Comparison of ENCODE assay signal across 36 cellular contexts in genomic region chr16:66610111-66610820, GRCh38. TPM values are rescaled to one million over a fixed set of nuclear protein-coding genes. Genes with fewer than 3 reads are reported as not detected.
DNase-seq lines count a peak whose midpoint lies in the region; ATAC-seq, FAIRE-seq and TF ChIP-seq lines count a peak whose summit lies in the region.
"Had no signal": no experiment of that assay in that cellular context is flagged by ENCODE, and none has a peak within 500 bp of the region (broad histone marks: within the 10 kb centered on the region; RNA-seq: fewer than 3 reads in every experiment).

No MANE protein-coding gene starts in this region.

- no peaks in the 10 kb centered on the region for H3K79me1 ChIP-seq in H9 (ENCODE audit: insufficient read depth, low read depth, low read length, poor library complexity, severe bottlenecking)

- no peak overlapping the region for H3K4me3 ChIP-seq in CD8-positive, alpha-beta memory T cell (ENCODE audit: low read length)
- H3K4me3 ChIP-seq in kidney (ENCODE audit: low read length in 2 of 2): no peak overlapping the region
- H3K4me3 ChIP-seq: esophagus squamous epithelium, GM23248, left ventricle myocardium inferior, pancreas, right atrium auricular region, SJSA1, tibial artery had no signal

- H3K23me2 ChIP-seq in H9 (ENCODE audit: insufficient read length, low read depth, low read length, poor library complexity, severe bottlenecking): peaks cover 3% of the 10 kb centered on the region

- no peak overlapping the region for H3K4me2 ChIP-seq in H9 (ENCODE audit: insufficient read depth, insufficient read length, low read length)

- H2AFZ ChIP-seq in H9 (ENCODE audit: low read length): no peak overlapping the region
- H2AFZ ChIP-seq: GM23248 had no signal

- peaks cover 49% of the 10 kb centered on the region for H3K36me3 Mint-ChIP-seq in CD4-positive, alpha-beta T cell (ENCODE audit: low read depth)
- peaks cover 0 to 59% (median 0%) of the 10 kb centered on the region in 3 donors for H3K36me3 Mint-ChIP-seq in CD8-positive, alpha-beta memory T cell
- peaks cover 39 to 65% (median 56%) of the 10 kb centered on the region in 3 experiments for H3K36me3 Mint-ChIP-seq in H9 (ENCODE audit: insufficient read depth in 1 of 3, low read depth in 3 of 3)
- H3K36me3 Mint-ChIP-seq: natural killer cell had no signal

- no peaks in the 10 kb centered on the region for H3K79me2 ChIP-seq in H9 (ENCODE audit: insufficient read depth, low read length)

- peaks cover 27% of the 10 kb centered on the region for H3K4me1 ChIP-seq in CD8-positive, alpha-beta memory T cell (ENCODE audit: insufficient read depth, low read length)
- H3K4me1 ChIP-seq in kidney (ENCODE audit: control insufficient read depth in 1 of 2, insufficient read depth in 1 of 2, low read depth in 1 of 2, low read length in 2 of 2) (peaks cover 8 to 10% of the 10 kb centered on the region in 2 donors), H9 (ENCODE audit: insufficient read depth, low read length) (no peaks in the 10 kb centered on the region)
- H3K4me1 ChIP-seq: pancreas had no signal

- FAIRE-seq in kidney (lab: Jason Lieb, UNC): no peak
- FAIRE-seq: frontal cortex, GM18507, pancreas, RCC 7860, TTC549 had no signal

- TF ChIP-seq CTCF in CD4-positive, alpha-beta T cell (IDR thresholded peaks at IDR 0.05): no peak
- TF ChIP-seq CTCF in RWPE1 (conservative IDR thresholded peaks at IDR 0.05; ENCODE audit: low read depth): no peak
- no peak for TF ChIP-seq CTCF in kidney (IDR thresholded peaks at IDR 0.05; ENCODE audit: borderline replicate concordance, extremely low read depth, insufficient read depth)
- TF ChIP-seq CTCF in H9 (conservative IDR thresholded peaks at IDR 0.05): no peak

- H3K23ac ChIP-seq in H9 (ENCODE audit: insufficient read length, low read depth, low read length): no peak overlapping the region

- H2BK120ac ChIP-seq in H9 (ENCODE audit: low read depth, low read length, poor library complexity, severe bottlenecking): no peak overlapping the region

- no peak for ATAC-seq in CD4-positive, alpha-beta T cell (ENCODE audit: poor library complexity)
- ATAC-seq in HG02588 (IDR thresholded peaks at IDR 0.05; ENCODE audit: unreplicated experiment): no peak
- ATAC-seq: natural killer cell; pancreas; stimulated activated naive CD8-positive, alpha-beta T cell treated with anti-CD3 and anti-CD28 coated beads, Interleukin-15, amount 100 ng/mL, for 72 hours had no signal

- no peak overlapping the region for H2BK5ac ChIP-seq in H9 (ENCODE audit: insufficient read length, low read length)

- H2BK20ac ChIP-seq in H9 (ENCODE audit: low read depth, low read length, poor library complexity, severe bottlenecking): no peak overlapping the region

- peaks cover 30% of the 10 kb centered on the region for H3K4me1 Mint-ChIP-seq in CD4-positive, alpha-beta T cell (ENCODE audit: low read depth)
- H3K4me1 Mint-ChIP-seq in CD8-positive, alpha-beta memory T cell: peaks cover 26 to 37% (median 27%) of the 10 kb centered on the region in 3 donors
- peaks cover 16 to 29% of the 10 kb centered on the region in 2 experiments for H3K4me1 Mint-ChIP-seq in H9

- no peak overlapping the region for H4K91ac ChIP-seq in H9 (ENCODE audit: insufficient read length, low read depth, low read length)

- POLR2A ChIA-PET in CD4-positive, alpha-beta T cell (lab: Charles Lee): no interaction called here
- POLR2A ChIA-PET in CD8-positive, alpha-beta memory T cell (lab: Charles Lee): no interaction called here
- POLR2A ChIA-PET in RWPE1 (lab: Yijun Ruan, JAX; ENCODE audit: low non-redundant PET): no interaction called here

- DNase-seq in CD4-positive, alpha-beta T cell: no peak
- no peak for DNase-seq in CD8-positive, alpha-beta memory T cell
- DNase-seq in RWPE1 (ENCODE audit: low spot score) (no peak), kidney (peak; percentile 71), NCI-H1048 (lab: John Stamatoyannopoulos, UW) (no peak), H9 (no peak)
- DNase-seq: activated CD4-positive, CD25-positive, alpha-beta regulatory T cell treated with anti-CD3 and anti-CD28 coated beads, Interleukin-2, amount 50 U/mL, for 72 hours; activated effector memory CD4-positive, alpha-beta T cell treated with Interleukin-2 at 50 U/mL for 16 hours; amniotic stem cell; cortex of kidney; esophagus squamous epithelium; GDM1; GM23248; HFFc6; hippocampal formation; immature natural killer cell; left ventricle myocardium inferior; midbrain; natural killer cell; NCI-H1417 treated with DMSO at 0.1 percent for 48 hours; NCI-H2107; NCI-H510A; stimulated activated CD4-positive, alpha-beta T cell treated with anti-CD3 and anti-CD28 coated beads, Interleukin-4, amount 100 ng/mL, for 4 hours; stimulated activated naive CD8-positive, alpha-beta T cell treated with anti-CD3 and anti-CD28 coated beads, Interleukin-15, amount 100 ng/mL, for 72 hours; tibial artery had no signal

- no peak overlapping the region for H4K8ac ChIP-seq in H9 (replicated peaks; ENCODE audit: insufficient read length, low read depth, low read length)

- no peak overlapping the region for H3K4me3 Mint-ChIP-seq in CD4-positive, alpha-beta T cell
- no peak overlapping the region for H3K4me3 Mint-ChIP-seq in CD8-positive, alpha-beta memory T cell
- H3K4me3 Mint-ChIP-seq in H9: no peak overlapping the region
- H3K4me3 Mint-ChIP-seq: CD14-positive monocyte; endodermal cell; HFFc6; natural killer cell; stimulated activated naive CD8-positive, alpha-beta T cell treated with anti-CD3 and anti-CD28 coated beads, Interleukin-15, amount 100 ng/mL, for 72 hours had no signal

- H4K20me1 ChIP-seq in H9 (ENCODE audit: control insufficient read depth, insufficient read depth, insufficient read length): no peaks in the 10 kb centered on the region

- H3K18ac ChIP-seq in H9 (ENCODE audit: insufficient read length, low read depth, low read length): no peak overlapping the region

- peak overlapping the region; percentile 53 for H3K27ac Mint-ChIP-seq in CD4-positive, alpha-beta T cell
- H3K27ac Mint-ChIP-seq in CD8-positive, alpha-beta memory T cell: peak overlapping the region in 5 of 8 donors; percentile 23 to 72 (median 62)
- H3K27ac Mint-ChIP-seq in H9: no peak overlapping the region
- H3K27ac Mint-ChIP-seq: endodermal cell, HFFc6, immature natural killer cell had no signal

- no CpG with 5 or more reads among the region's 14 CpGs for WGBS in H9 (ENCODE audit: extremely low coverage, insufficient read length, low lambda C conversion rate)

- no peaks in the 10 kb centered on the region for H3K9me3 ChIP-seq in CD4-positive, alpha-beta T cell (ENCODE audit: control insufficient read depth, low read length)
- no peaks in the 10 kb centered on the region for H3K9me3 ChIP-seq in CD8-positive, alpha-beta memory T cell (ENCODE audit: low read length)
- H3K9me3 ChIP-seq in kidney (ENCODE audit: control insufficient read depth in 1 of 2, low read length in 2 of 2) (no peaks in the 10 kb centered on the region), H9 (ENCODE audit: control insufficient read depth, low read depth, low read length) (no peaks in the 10 kb centered on the region)
- H3K9me3 ChIP-seq: esophagus squamous epithelium, left ventricle myocardium inferior, pancreas, right atrium auricular region, SJSA1, tibial artery had no signal

- H4K5ac ChIP-seq in H9 (ENCODE audit: insufficient read length, low read depth, low read length): no peak overlapping the region

- no peak overlapping the region for H2BK15ac ChIP-seq in H9 (ENCODE audit: low read depth, low read length)

- no peak overlapping the region for H3K14ac ChIP-seq in H9 (ENCODE audit: insufficient read depth, low read length)

- no peak overlapping the region for H3K27ac ChIP-seq in CD4-positive, alpha-beta T cell (ENCODE audit: low read depth, low read length)
- no peak overlapping the region for H3K27ac ChIP-seq in CD8-positive, alpha-beta memory T cell (ENCODE audit: low read depth, low read length)
- peak overlapping the region; percentile 88 for H3K27ac ChIP-seq in RWPE1
- H3K27ac ChIP-seq in kidney (ENCODE audit: low read depth in 2 of 2, low read length in 2 of 2): no peak overlapping the region
- H3K27ac ChIP-seq in H9 (ENCODE audit: insufficient read length, low read depth, low read length): no peak overlapping the region
- H3K27ac ChIP-seq: esophagus squamous epithelium, GM23248, left ventricle myocardium inferior, pancreas, right atrium auricular region, SJSA1, tibial artery had no signal

- intact Hi-C loops in CD4-positive, alpha-beta T cell (cut with DNase I, micrococcal nuclease): no loop called here
- intact Hi-C loops in kidney (cut with DNase I): no loop called here

- H3K9ac ChIP-seq in kidney (ENCODE audit: low read length in 2 of 2) (no peak overlapping the region), H9 (ENCODE audit: extremely low read depth, insufficient read length, low read length) (no peak overlapping the region)
- H3K9ac ChIP-seq: GM23248 had no signal

- H3K36me3 ChIP-seq in CD8-positive, alpha-beta memory T cell (ENCODE audit: insufficient read depth, low read length): peaks cover 29% of the 10 kb centered on the region
- peaks cover 3 to 19% of the 10 kb centered on the region in 2 donors for H3K36me3 ChIP-seq in kidney (ENCODE audit: control insufficient read depth in 1 of 2, insufficient read depth in 2 of 2, low read length in 2 of 2)
- H3K36me3 ChIP-seq: pancreas had no signal

- H3K56ac ChIP-seq in H9 (ENCODE audit: insufficient read length, low read depth, low read length): no peak overlapping the region

- no peaks in the 10 kb centered on the region for H3K27me3 Mint-ChIP-seq in CD4-positive, alpha-beta T cell
- peaks cover 0 to 1% of the 10 kb centered on the region in 2 donors for H3K27me3 Mint-ChIP-seq in CD8-positive, alpha-beta memory T cell
- H3K27me3 Mint-ChIP-seq in H9 (ENCODE audit: low read depth): peaks cover 2% of the 10 kb centered on the region
- H3K27me3 Mint-ChIP-seq: stimulated activated naive CD8-positive, alpha-beta T cell treated with anti-CD3 and anti-CD28 coated beads, Interleukin-15, amount 100 ng/mL, for 72 hours had no signal

- no peak overlapping the region for H2BK12ac ChIP-seq in H9 (ENCODE audit: insufficient read length, low read depth, low read length)

- H3K4ac ChIP-seq in H9 (ENCODE audit: low read depth, low read length): no peak overlapping the region

- H2AK5ac ChIP-seq in H9 (ENCODE audit: insufficient read length, low read length): no peak overlapping the region

- no peaks in the 10 kb centered on the region for H3K27me3 ChIP-seq in CD4-positive, alpha-beta T cell (ENCODE audit: control insufficient read depth, insufficient read depth, low read length)
- no peaks in the 10 kb centered on the region for H3K27me3 ChIP-seq in CD8-positive, alpha-beta memory T cell (ENCODE audit: insufficient read depth, low read length, poor library complexity, severe bottlenecking)
- H3K27me3 ChIP-seq in H9 (ENCODE audit: insufficient read depth, low read length): no peaks in the 10 kb centered on the region
- H3K27me3 ChIP-seq: esophagus squamous epithelium, pancreas, right atrium auricular region, SJSA1 had no signal

- CTCF ChIA-PET in CD4-positive, alpha-beta T cell (lab: Charles Lee): no interaction called here
- CTCF ChIA-PET in CD8-positive, alpha-beta memory T cell (lab: Charles Lee): interaction anchor here (1.4 to 4.6 kb wide), 5 partner anchors 13 to 41 kb away, joined by 5 to 23 read pairs (median 11); no protein-coding TSS in a partner anchor
- CTCF ChIA-PET in RWPE1 (lab: Yijun Ruan, JAX): interaction anchor here (1.0 kb wide), 1 partner anchor 41 kb away, joined by 4 read pairs; no protein-coding TSS in a partner anchor

- H3T11ph ChIP-seq in H9 (ENCODE audit: low read length): no peak overlapping the region

- no peaks in the 10 kb centered on the region for H3K9me3 Mint-ChIP-seq in CD4-positive, alpha-beta T cell
- no peaks in the 10 kb centered on the region for H3K9me3 Mint-ChIP-seq in CD8-positive, alpha-beta memory T cell
- no peaks in the 10 kb centered on the region; a peak in 1 of 5 replicates for H3K9me3 Mint-ChIP-seq in H9
- H3K9me3 Mint-ChIP-seq: CD14-positive monocyte; HFFc6; immature natural killer cell; natural killer cell; stimulated activated naive CD8-positive, alpha-beta T cell treated with anti-CD3 and anti-CD28 coated beads, Interleukin-15, amount 100 ng/mL, for 72 hours had no signal

RNA-seq across cellular contexts. Expression of gene CMTM3, which starts 5.8 kb away (rescaled TPM):
- 10 to 100 TPM; 46.3 to 49.3 TPM for total RNA-seq in CD4-positive, alpha-beta T cell
- total RNA-seq in CD8-positive, alpha-beta memory T cell: 10 to 100 TPM; 68.0 to 71.8 TPM
- 131 TPM for polyA plus RNA-seq in CD8-positive, alpha-beta memory T cell
- total RNA-seq in kidney (22.9 TPM), H9 (2021) (39.2 and 41.0 TPM in 2 replicates)
- polyA plus RNA-seq in kidney (ENCODE audit: insufficient read depth, low read depth, low replicate concordance): 13.8 TPM

RNA-seq across cellular contexts. Expression of gene CMTM2, which starts 31.0 kb away (rescaled TPM):
- not detected for total RNA-seq in CD4-positive, alpha-beta T cell
- total RNA-seq in CD8-positive, alpha-beta memory T cell: under 1 TPM; 0.22 to 0.24 TPM
- polyA plus RNA-seq in CD8-positive, alpha-beta memory T cell: not detected
- total RNA-seq in kidney (0.25 TPM), H9 (2021) (not detected in 2 replicates)
- polyA plus RNA-seq in kidney (ENCODE audit: insufficient read depth, low read depth, low replicate concordance): not detected
- total RNA-seq: endodermal cell, esophagus squamous epithelium, frontal cortex, GM23248, HFFc6, left ventricle myocardium inferior, MCF 10A, right atrium auricular region, SJSA1 had no signal
- polyA plus RNA-seq: GM23248 had no signal

RNA-seq across cellular contexts. Expression of gene CMTM1, which starts 44.0 kb away (rescaled TPM):
- 1 to 10 TPM in 1 of 2 experiments, under 1 TPM in 1; 0.66 to 1.1 TPM for total RNA-seq in CD4-positive, alpha-beta T cell
- 1 to 10 TPM; 8.2 to 8.6 TPM for total RNA-seq in CD8-positive, alpha-beta memory T cell
- 1.2 TPM for polyA plus RNA-seq in CD8-positive, alpha-beta memory T cell
- total RNA-seq in kidney: 4.6 TPM
- polyA plus RNA-seq in kidney (ENCODE audit: insufficient read depth, low read depth, low replicate concordance): not detected
- total RNA-seq in H9 (2021): 2.1 and 2.6 TPM in 2 replicates

RNA-seq across cellular contexts. Expression of gene CKLF, which starts 57.9 kb away (rescaled TPM):
- 10 to 100 TPM; 10.6 to 14.1 TPM for total RNA-seq in CD4-positive, alpha-beta T cell
- total RNA-seq in CD8-positive, alpha-beta memory T cell: 100 to 1,000 TPM; 118 to 121 TPM
- polyA plus RNA-seq in CD8-positive, alpha-beta memory T cell: 265 TPM
- total RNA-seq in kidney (42.4 TPM), H9 (2021) (23.1 and 25.9 TPM in 2 replicates)
- 28.7 TPM for polyA plus RNA-seq in kidney (ENCODE audit: insufficient read depth, low read depth, low replicate concordance)

Comparison
In these comparisons a context has a peak if more than half of its experiments do, and no peak if none do; other contexts are left out.
1. H3K27ac Mint-ChIP-seq: peak in CD4-positive, alpha-beta T cell (single experiment) and CD8-positive, alpha-beta memory T cell (5 of 8); none in H9 (0 of 3).